Comparison of ENCODE assay signal across 16 cellular contexts in genomic region chr5:128052764-128053163, GRCh38. TPM values are rescaled to one million over a fixed set of nuclear protein-coding genes. Genes with fewer than 3 reads are reported as not detected.
A peak's percentile ranks its signal among the peaks of the same experiment; 100 is the strongest.
DNase-seq lines count a peak whose midpoint lies in the region; TF ChIP-seq lines count a peak whose summit lies in the region.
"Had no signal": no experiment of that assay in that cellular context is flagged by ENCODE, and none has a peak within 500 bp of the region (broad histone marks: within the 10 kb centered on the region; RNA-seq: fewer than 3 reads in every experiment).

No MANE protein-coding gene starts in this region.

- TF ChIP-seq CTCF in C4-2B (conservative IDR thresholded peaks at IDR 0.05) (no peak), esophagus muscularis mucosa (IDR thresholded peaks at IDR 0.05) (no peak), sigmoid colon (IDR thresholded peaks at IDR 0.05) (no peak)

- intact Hi-C loops in esophagus muscularis mucosa (cut with DNase I) (no loop called here), sigmoid colon (cut with DNase I) (loop anchor here (10.0 kb wide), 1 partner anchor 48 kb away; no protein-coding TSS in a partner anchor)

- TF ChIP-seq POLR2A in esophagus muscularis mucosa (IDR thresholded peaks at IDR 0.05; ENCODE audit: low read depth): no peak
- no peak for TF ChIP-seq POLR2A in sigmoid colon (IDR thresholded peaks at IDR 0.05)

- DNase-seq in M059J (ENCODE audit: low read depth) (peak; percentile 38), esophagus muscularis mucosa (ENCODE audit: extremely low spot score) (no peak), sigmoid colon (no peak), iPS-NIHi7 (ENCODE audit: extremely low spot score) (no peak), NCI-H2196 treated with DMSO at 0.1 percent for 48 hours (lab: John Stamatoyannopoulos, UW; ENCODE audit: unreplicated experiment) (no peak), SHP77 (lab: John Stamatoyannopoulos, UW) (no peak), GDM1 (lab: John Stamatoyannopoulos, UW) (no peak)
- DNase-seq: H7, HFFc6, NCI-H1694, NCI-H2081 treated with DMSO at 0.1 percent for 48 hours, NCI-H510A treated with DMSO at 0.1 percent for 48 hours, NCI-H82 had no signal

- H3K27ac ChIP-seq in C4-2B (peak overlapping the region; percentile 80), esophagus muscularis mucosa (replicated peaks in 1 of 4) (peak overlapping the region; percentile 72 to 77 (median 76)), sigmoid colon (peak overlapping the region in 3 of 4 donors; percentile 63 to 79 (median 71))
- H3K27ac ChIP-seq: KMS-11, SJSA1 had no signal

- H3K4me1 ChIP-seq in esophagus muscularis mucosa: peaks cover 0 to 34% (median 14%) of the 10 kb centered on the region in 4 donors
- peaks cover 0 to 18% (median 6%) of the 10 kb centered on the region in 4 donors for H3K4me1 ChIP-seq in sigmoid colon

- H3K9me3 ChIP-seq in esophagus muscularis mucosa: no peaks in the 10 kb centered on the region
- no peaks in the 10 kb centered on the region for H3K9me3 ChIP-seq in sigmoid colon
- H3K9me3 ChIP-seq: SJSA1 had no signal

- H3K27me3 ChIP-seq in esophagus muscularis mucosa: no peaks in the 10 kb centered on the region
- H3K27me3 ChIP-seq in sigmoid colon: no peaks in the 10 kb centered on the region
- H3K27me3 ChIP-seq: SJSA1 had no signal

- TF ChIP-seq EP300 in esophagus muscularis mucosa (IDR thresholded peaks at IDR 0.05): no peak
- no peak for TF ChIP-seq EP300 in sigmoid colon (IDR thresholded peaks at IDR 0.05)

- H3K4me3 ChIP-seq in esophagus muscularis mucosa (no peak overlapping the region), sigmoid colon (no peak overlapping the region)
- H3K4me3 ChIP-seq: SJSA1 had no signal

- peaks cover 0 to 5% (median 0%) of the 10 kb centered on the region in 4 donors for H3K36me3 ChIP-seq in esophagus muscularis mucosa
- H3K36me3 ChIP-seq in sigmoid colon: peaks cover 0 to 5% (median 0%) of the 10 kb centered on the region in 4 donors

RNA-seq across cellular contexts. Expression of gene SLC12A2, which starts 30.8 kb away (rescaled TPM):
- 25.0 and 48.9 TPM in 2 replicates for total RNA-seq in M059J (2014; rRNA removed; shearing (Covaris generic))
- total RNA-seq in esophagus muscularis mucosa: 100 to 1,000 TPM in 2 of 4 donors, 10 to 100 TPM in 2; 93.4 to 132 (median 113) TPM
- total RNA-seq in sigmoid colon: 10 to 100 TPM; 49.6 to 55.9 (median 53.1) TPM
- polyA plus RNA-seq in sigmoid colon: 10 to 100 TPM in 1 of 3 donors, 1 to 10 TPM in 2; 2.8 to 38.7 (median 4.2) TPM
